Comparison of ENCODE assay signal across 12 cellular contexts in the genomic region with DNA sequence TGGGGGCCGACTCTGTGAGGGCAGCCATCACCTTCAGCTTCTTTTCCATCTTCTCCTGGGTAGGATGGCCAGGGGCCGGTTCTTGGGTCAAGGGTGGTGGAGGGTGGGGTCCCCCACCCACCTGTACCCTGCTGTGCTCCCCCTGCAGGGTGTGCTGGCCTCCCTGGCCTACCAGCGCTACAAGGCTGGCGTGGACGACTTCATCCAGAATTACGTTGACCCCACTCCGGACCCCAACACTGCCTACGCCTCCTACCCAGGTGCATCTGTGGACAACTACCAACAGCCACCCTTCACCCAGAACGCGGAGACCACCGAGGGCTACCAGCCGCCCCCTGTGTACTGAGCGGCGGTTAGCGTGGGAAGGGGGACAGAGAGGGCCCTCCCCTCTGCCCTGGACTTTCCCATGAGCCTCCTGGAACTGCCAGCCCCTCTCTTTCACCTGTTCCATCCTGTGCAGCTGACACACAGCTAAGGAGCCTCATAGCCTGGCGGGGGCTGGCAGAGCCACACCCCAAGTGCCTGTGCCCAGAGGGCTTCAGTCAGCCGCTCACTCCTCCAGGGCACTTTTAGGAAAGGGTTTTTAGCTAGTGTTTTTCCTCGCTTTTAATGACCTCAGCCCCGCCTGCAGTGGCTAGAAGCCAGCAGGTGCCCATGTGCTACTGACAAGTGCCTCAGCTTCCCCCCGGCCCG. TPM values are rescaled to one million over a fixed set of nuclear protein-coding genes. Genes with fewer than 3 reads are reported as not detected.
DNase-seq lines count a peak whose midpoint lies in the region; ATAC-seq and TF ChIP-seq lines count a peak whose summit lies in the region.
"Not testable (repeated sequence)": the region's sequence is repeated elsewhere in the genome, so short reads cannot be mapped to it uniquely, and the experiment has no call there.
"Had no signal": no experiment of that assay in that cellular context is flagged by ENCODE, and none has a peak within 500 bp of the region (broad histone marks: within the 10 kb centered on the region; RNA-seq: fewer than 3 reads in every experiment).

No MANE protein-coding gene starts in this region.

- peak overlapping the region; percentile 23; the same call in 1 of the 2 replicates for H3K4me3 ChIP-seq in MM.1S (ENCODE audit: low read length)
- H3K4me3 ChIP-seq in RWPE2 (ENCODE audit: severe bottlenecking); lung; sigmoid colon: not testable (repeated sequence)

- peaks cover 42% of the 10 kb centered on the region for H3K79me2 ChIP-seq in MM.1S (ENCODE audit: low read length)

- H3K4me1 ChIP-seq in MM.1S (ENCODE audit: low read length), result peaks cover 65% of the 10 kb centered on the region
- H3K4me1 ChIP-seq in RWPE2 (ENCODE audit: insufficient read depth, poor library complexity, severe bottlenecking), result not testable (repeated sequence)
- peaks cover 0 to 48% of the 10 kb centered on the region in 2 donors for H3K4me1 ChIP-seq in lung (ENCODE audit: control insufficient read depth in 2 of 2, insufficient read depth in 2 of 2, low read length in 2 of 2)
- peaks cover 0 to 66% (median 54%) of the 10 kb centered on the region in 4 donors for H3K4me1 ChIP-seq in sigmoid colon

- peaks cover 65% of the 10 kb centered on the region for H3K36me3 Mint-ChIP-seq in Calu3 (ENCODE audit: insufficient read depth, unreplicated experiment)
- H3K36me3 Mint-ChIP-seq in activated T-helper 1 cell treated with anti-CD3 and anti-CD28 coated beads, Interleukin-12 subunit alpha, Interleukin-12 subunit beta, Interleukin-2, Interleukin-4 antibody, amounts not matched to agents 30 ng/mL and 10 ng/mL and 1 ng/mL, durations not matched to agents 14 hours and 24 hours and 36 hours (ENCODE audit: low read depth), result peaks cover 19% of the 10 kb centered on the region
- peaks cover 81% of the 10 kb centered on the region for H3K36me3 Mint-ChIP-seq in dendritic cell treated with granulocyte-macrophage colony-stimulating factor and Interleukin-4, amounts not matched to agents 40 ng/mL and 50 ng/mL, for 4 days (ENCODE audit: low read depth)
- H3K36me3 Mint-ChIP-seq in type B pancreatic cell, result not testable (repeated sequence)

- not testable (repeated sequence) for BruUV-seq in Calu3 (replicated peaks; lab: Mats Ljungman, UMichigan)

- peak overlapping the region; percentile 99 for H3K27ac ChIP-seq in MM.1S (ENCODE audit: low read length)
- H3K27ac ChIP-seq in RWPE2 (ENCODE audit: poor library complexity, severe bottlenecking), result not testable (repeated sequence)
- H3K27ac ChIP-seq in lung (ENCODE audit: low read depth in 1 of 2, low read length in 1 of 2), result peak overlapping the region; percentile 17 to 85
- H3K27ac ChIP-seq in sigmoid colon, result peak overlapping the region; percentile 60 to 92 (median 64)

- WGBS in lung, 2 donors, result 72 to 79% methylated on average over 21 of the region's 21 CpGs
- 38 to 75% methylated on average over 21 of the region's 21 CpGs for WGBS in sigmoid colon, 2 donors

- H3K9me3 Mint-ChIP-seq in Calu3 (ENCODE audit: low read depth, unreplicated experiment); activated T-helper 1 cell treated with anti-CD3 and anti-CD28 coated beads, Interleukin-12 subunit alpha, Interleukin-12 subunit beta, Interleukin-2, Interleukin-4 antibody, amounts not matched to agents 30 ng/mL and 10 ng/mL and 1 ng/mL, durations not matched to agents 14 hours and 24 hours and 36 hours; dendritic cell treated with granulocyte-macrophage colony-stimulating factor and Interleukin-4, amounts not matched to agents 40 ng/mL and 50 ng/mL, for 4 days; type B pancreatic cell: not testable (repeated sequence)

- peak; percentile 6; the same call in 1 of the 3 replicates for ATAC-seq in RWPE2 (ENCODE audit: low read depth)
- ATAC-seq in lung (ENCODE audit: insufficient read depth, low FRiP score), result not testable (repeated sequence)

- TF ChIP-seq CTCF in Calu3 (IDR thresholded peaks at IDR 0.05; ENCODE audit: unreplicated experiment); MM.1S (IDR thresholded peaks at IDR 0.05; ENCODE audit: low read length); RWPE2 (IDR thresholded peaks at IDR 0.05; ENCODE audit: poor library complexity, severe bottlenecking); lung (IDR thresholded peaks at IDR 0.05; ENCODE audit: control extremely low read depth, extremely low read depth); sigmoid colon (IDR thresholded peaks at IDR 0.05); type B pancreatic cell (conservative IDR thresholded peaks at IDR 0.05): not testable (repeated sequence)

- H3K27ac Mint-ChIP-seq in Calu3 (ENCODE audit: unreplicated experiment) (peak overlapping the region; percentile 87), type B pancreatic cell (peak overlapping the region; percentile 73)
- H3K27ac Mint-ChIP-seq in activated T-helper 1 cell treated with anti-CD3 and anti-CD28 coated beads, Interleukin-12 subunit alpha, Interleukin-12 subunit beta, Interleukin-2, Interleukin-4 antibody, amounts not matched to agents 30 ng/mL and 10 ng/mL and 1 ng/mL, durations not matched to agents 14 hours and 24 hours and 36 hours, result peak overlapping the region; percentile 18
- peak overlapping the region; percentile 97 for H3K27ac Mint-ChIP-seq in dendritic cell treated with granulocyte-macrophage colony-stimulating factor and Interleukin-4, amounts not matched to agents 40 ng/mL and 50 ng/mL, for 4 days

- H3K9me2 ChIP-seq in MM.1S (replicated peaks; ENCODE audit: insufficient read depth, low read length), result not testable (repeated sequence)

- not testable (repeated sequence) for H3K36me3 ChIP-seq in MM.1S (replicated peaks; ENCODE audit: insufficient read depth, low read length); sigmoid colon
- peaks cover 53% of the 10 kb centered on the region for H3K36me3 ChIP-seq in RWPE2 (ENCODE audit: low read depth)
- peaks cover 0 to 12% of the 10 kb centered on the region in 2 donors for H3K36me3 ChIP-seq in lung (ENCODE audit: control insufficient read depth in 2 of 2, insufficient read depth in 2 of 2, low read length in 2 of 2)

- not testable (repeated sequence) for H3K9me3 ChIP-seq in MM.1S (replicated peaks; ENCODE audit: insufficient read depth, low read length); RWPE2 (ENCODE audit: severe bottlenecking); lung (ENCODE audit: control insufficient read depth in 2 of 2, insufficient read depth in 1 of 2, low read length in 1 of 2); sigmoid colon

- not testable (repeated sequence) for TF ChIP-seq EP300 in sigmoid colon (IDR thresholded peaks at IDR 0.05)

- not testable (repeated sequence) for H3K27me3 Mint-ChIP-seq in Calu3 (ENCODE audit: unreplicated experiment); activated T-helper 1 cell treated with anti-CD3 and anti-CD28 coated beads, Interleukin-12 subunit alpha, Interleukin-12 subunit beta, Interleukin-2, Interleukin-4 antibody, amounts not matched to agents 30 ng/mL and 10 ng/mL and 1 ng/mL, durations not matched to agents 14 hours and 24 hours and 36 hours (ENCODE audit: insufficient read depth); dendritic cell treated with granulocyte-macrophage colony-stimulating factor and Interleukin-4, amounts not matched to agents 40 ng/mL and 50 ng/mL, for 4 days; type B pancreatic cell

- H3K4me2 ChIP-seq in MM.1S (ENCODE audit: low read depth, low read length), result peak overlapping the region; percentile 98

- intact Hi-C loops in Calu3 (cut with micrococcal nuclease; ENCODE audit: unreplicated experiment); activated T-helper 1 cell treated with anti-CD3 and anti-CD28 coated beads, Interleukin-12 subunit alpha, Interleukin-12 subunit beta, Interleukin-2, Interleukin-4 antibody, amounts not matched to agents 30 ng/mL and 10 ng/mL and 1 ng/mL, durations not matched to agents 14 hours and 24 hours and 36 hours (cut with micrococcal nuclease); sigmoid colon (cut with DNase I): not testable (repeated sequence)
- intact Hi-C loops in dendritic cell treated with granulocyte-macrophage colony-stimulating factor and Interleukin-4, amounts not matched to agents 40 ng/mL and 50 ng/mL, for 4 days (cut with micrococcal nuclease), result loop anchor here (5.0 kb wide), 1 partner anchor 39 kb away; a partner anchor contains a TSS

- H3F3A ChIP-seq in MM.1S (ENCODE audit: insufficient read depth, low read length), result peaks cover 69% of the 10 kb centered on the region

- CTCF ChIA-PET in Calu3 (lab: Charles Lee), result interaction anchor here (0.6 kb wide), 1 partner anchor 56 kb away, joined by 3 read pairs; no protein-coding TSS in a partner anchor

- not testable (repeated sequence) for H4K20me1 ChIP-seq in MM.1S (ENCODE audit: insufficient read depth, low read length)

- H3K4me3 Mint-ChIP-seq in Calu3 (ENCODE audit: low read depth, unreplicated experiment) (peak overlapping the region; percentile 23), type B pancreatic cell (peak overlapping the region; percentile 34)
- H3K4me3 Mint-ChIP-seq in activated T-helper 1 cell treated with anti-CD3 and anti-CD28 coated beads, Interleukin-12 subunit alpha, Interleukin-12 subunit beta, Interleukin-2, Interleukin-4 antibody, amounts not matched to agents 30 ng/mL and 10 ng/mL and 1 ng/mL, durations not matched to agents 14 hours and 24 hours and 36 hours, result peak overlapping the region; percentile 42
- peak overlapping the region; percentile 87 for H3K4me3 Mint-ChIP-seq in dendritic cell treated with granulocyte-macrophage colony-stimulating factor and Interleukin-4, amounts not matched to agents 40 ng/mL and 50 ng/mL, for 4 days

- not testable (repeated sequence) for DNase-seq in Calu3; RWPE2 (ENCODE audit: low spot score); activated T-helper 1 cell treated with anti-CD3 and anti-CD28 coated beads, Interleukin-12 subunit alpha, Interleukin-12 subunit beta, Interleukin-2, Interleukin-4 antibody, amounts not matched to agents 30 ng/mL and 10 ng/mL and 1 ng/mL, durations not matched to agents 14 hours and 24 hours and 36 hours (ENCODE audit: low spot score); lung (ENCODE audit: low spot score); sigmoid colon; type B pancreatic cell (ENCODE audit: extremely low spot score, unreplicated experiment)
- DNase-seq in MM.1S, result peak; percentile 25

- peak overlapping the region; percentile 75; the same call in 1 of the 2 replicates for H3K9ac ChIP-seq in MM.1S (ENCODE audit: low read length)

- TF ChIP-seq POLR2A in sigmoid colon (IDR thresholded peaks at IDR 0.05), result not testable (repeated sequence)

- H3K4me1 Mint-ChIP-seq in Calu3 (ENCODE audit: low read depth, unreplicated experiment), result peaks cover 46% of the 10 kb centered on the region
- peaks cover 55% of the 10 kb centered on the region for H3K4me1 Mint-ChIP-seq in activated T-helper 1 cell treated with anti-CD3 and anti-CD28 coated beads, Interleukin-12 subunit alpha, Interleukin-12 subunit beta, Interleukin-2, Interleukin-4 antibody, amounts not matched to agents 30 ng/mL and 10 ng/mL and 1 ng/mL, durations not matched to agents 14 hours and 24 hours and 36 hours (ENCODE audit: low read depth)
- peaks cover 72% of the 10 kb centered on the region for H3K4me1 Mint-ChIP-seq in dendritic cell treated with granulocyte-macrophage colony-stimulating factor and Interleukin-4, amounts not matched to agents 40 ng/mL and 50 ng/mL, for 4 days (ENCODE audit: low read depth)
- peaks cover 11% of the 10 kb centered on the region for H3K4me1 Mint-ChIP-seq in type B pancreatic cell (ENCODE audit: unreplicated experiment)

- H3K27me3 ChIP-seq in MM.1S (replicated peaks; ENCODE audit: insufficient read depth, low read length); RWPE2 (ENCODE audit: insufficient read depth, poor library complexity, severe bottlenecking); lung (ENCODE audit: control insufficient read depth, insufficient read depth); sigmoid colon: not testable (repeated sequence)

- H2AFZ ChIP-seq in MM.1S (ENCODE audit: low read length), result not testable (repeated sequence)

RNA-seq across cellular contexts. Expression of a gene that starts 3.4 kb away (rescaled TPM):
- total RNA-seq in Calu3 (2022) (204 and 229 TPM in 2 replicates), lung (100 to 1,000 TPM; 111 to 188 TPM), sigmoid colon (10 to 100 TPM; 14.7 to 23.5 (median 18.6) TPM), type B pancreatic cell (ENCODE audit: low replicate concordance) (64.1 and 179 TPM in 2 replicates)
- 131 and 133 TPM in 2 replicates for total RNA-seq in activated T-helper 1 cell treated with anti-CD3 and anti-CD28 coated beads, Interleukin-12 subunit alpha, Interleukin-12 subunit beta, Interleukin-2, Interleukin-4 antibody, amounts not matched to agents 30 ng/mL and 10 ng/mL and 1 ng/mL, durations not matched to agents 14 hours and 24 hours and 36 hours
- polyA plus RNA-seq in lung (100 to 1,000 TPM; 188 to 212 TPM), sigmoid colon (100 to 1,000 TPM in 1 of 3 donors, 10 to 100 TPM in 2; 37.2 to 280 (median 45.8) TPM)

RNA-seq across cellular contexts. Expression of a gene that starts 15.1 kb away (rescaled TPM):
- total RNA-seq in Calu3 (2022), result 89.7 and 95.3 TPM in 2 replicates
- 65.8 and 66.8 TPM in 2 replicates for total RNA-seq in activated T-helper 1 cell treated with anti-CD3 and anti-CD28 coated beads, Interleukin-12 subunit alpha, Interleukin-12 subunit beta, Interleukin-2, Interleukin-4 antibody, amounts not matched to agents 30 ng/mL and 10 ng/mL and 1 ng/mL, durations not matched to agents 14 hours and 24 hours and 36 hours
- total RNA-seq in lung, result 1 to 10 TPM; 7.9 to 9.2 TPM
- polyA plus RNA-seq in lung, result 10 to 100 TPM; 11.5 to 14.9 TPM
- total RNA-seq in sigmoid colon, result 1 to 10 TPM in 3 of 4 donors, under 1 TPM in 1; 0.83 to 6.9 (median 3.8) TPM
- 10 to 100 TPM; 10.2 to 74.6 (median 44.2) TPM for polyA plus RNA-seq in sigmoid colon
- total RNA-seq in type B pancreatic cell (ENCODE audit: low replicate concordance), result 34.4 and 41.2 TPM in 2 replicates

RNA-seq across cellular contexts. Expression of a gene that starts 15.4 kb away (rescaled TPM):
- total RNA-seq in Calu3 (2022) (28.5 and 30.8 TPM in 2 replicates), lung (10 to 100 TPM; 33.7 to 34.9 TPM), sigmoid colon (10 to 100 TPM in 1 of 4 donors, 1 to 10 TPM in 3; 6.1 to 11.4 (median 7.6) TPM), type B pancreatic cell (ENCODE audit: low replicate concordance) (26.4 and 30.5 TPM in 2 replicates)
- total RNA-seq in activated T-helper 1 cell treated with anti-CD3 and anti-CD28 coated beads, Interleukin-12 subunit alpha, Interleukin-12 subunit beta, Interleukin-2, Interleukin-4 antibody, amounts not matched to agents 30 ng/mL and 10 ng/mL and 1 ng/mL, durations not matched to agents 14 hours and 24 hours and 36 hours, result 26.2 and 27.7 TPM in 2 replicates
- polyA plus RNA-seq in lung (10 to 100 TPM; 24.6 to 35.4 TPM), sigmoid colon (10 to 100 TPM; 21.0 to 32.9 (median 28.2) TPM)

RNA-seq across cellular contexts. Expression of a gene that starts 25.6 kb away (rescaled TPM):
- not detected in 2 replicates for total RNA-seq in Calu3 (2022)
- total RNA-seq in activated T-helper 1 cell treated with anti-CD3 and anti-CD28 coated beads, Interleukin-12 subunit alpha, Interleukin-12 subunit beta, Interleukin-2, Interleukin-4 antibody, amounts not matched to agents 30 ng/mL and 10 ng/mL and 1 ng/mL, durations not matched to agents 14 hours and 24 hours and 36 hours, result not detected in 2 replicates
- 1 to 10 TPM in 1 of 2 donors, not detected in 1; 2.8 TPM for total RNA-seq in lung
- under 1 TPM; 0.05 to 0.20 TPM for polyA plus RNA-seq in lung
- not detected for total RNA-seq in sigmoid colon
- polyA plus RNA-seq in sigmoid colon, result under 1 TPM in 1 of 3 donors, not detected in 2; 0.73 TPM
- total RNA-seq in type B pancreatic cell (ENCODE audit: low replicate concordance), result not detected in 2 replicates
- total RNA-seq: adrenal gland, chondrocyte, GM23248, pulmonary artery endothelial cell had no signal
- polyA plus RNA-seq: adrenal gland, GM23248 had no signal

RNA-seq across cellular contexts. Expression of a gene that starts 41.2 kb away (rescaled TPM):
- 1.1 and 2.1 TPM in 2 replicates for total RNA-seq in Calu3 (2022)
- 234 and 239 TPM in 2 replicates for total RNA-seq in activated T-helper 1 cell treated with anti-CD3 and anti-CD28 coated beads, Interleukin-12 subunit alpha, Interleukin-12 subunit beta, Interleukin-2, Interleukin-4 antibody, amounts not matched to agents 30 ng/mL and 10 ng/mL and 1 ng/mL, durations not matched to agents 14 hours and 24 hours and 36 hours
- 10 to 100 TPM; 15.5 to 28.1 TPM for total RNA-seq in lung
- polyA plus RNA-seq in lung, result 10 to 100 TPM; 15.7 to 21.2 TPM
- total RNA-seq in sigmoid colon, result 10 to 100 TPM in 1 of 4 donors, 1 to 10 TPM in 3; 2.8 to 13.2 (median 3.9) TPM
- polyA plus RNA-seq in sigmoid colon, result 10 to 100 TPM in 1 of 3 donors, 1 to 10 TPM in 2; 1.8 to 51.7 (median 2.1) TPM
- 0.85 and 0.90 TPM in 2 replicates for total RNA-seq in type B pancreatic cell (ENCODE audit: low replicate concordance)
- total RNA-seq: GM23248 had no signal
- polyA plus RNA-seq: GM23248 had no signal

Comparison
In these comparisons a context has a peak if more than half of its experiments do, and no peak if none do; other contexts are left out.
1. H3K27ac Mint-ChIP-seq: peak in every context shown above with its lines; median percentile 97 in dendritic cell treated with granulocyte-macrophage colony-stimulating factor and Interleukin-4, amounts not matched to agents 40 ng/mL and 50 ng/mL, for 4 days; 87 in Calu3; 73 in type B pancreatic cell; 18 in activated T-helper 1 cell treated with anti-CD3 and anti-CD28 coated beads, Interleukin-12 subunit alpha, Interleukin-12 subunit beta, Interleukin-2, Interleukin-4 antibody, amounts not matched to agents 30 ng/mL and 10 ng/mL and 1 ng/mL, durations not matched to agents 14 hours and 24 hours and 36 hours.
2. H3K4me3 Mint-ChIP-seq: peak in every context shown above with its lines; median percentile 87 in dendritic cell treated with granulocyte-macrophage colony-stimulating factor and Interleukin-4, amounts not matched to agents 40 ng/mL and 50 ng/mL, for 4 days; 42 in activated T-helper 1 cell treated with anti-CD3 and anti-CD28 coated beads, Interleukin-12 subunit alpha, Interleukin-12 subunit beta, Interleukin-2, Interleukin-4 antibody, amounts not matched to agents 30 ng/mL and 10 ng/mL and 1 ng/mL, durations not matched to agents 14 hours and 24 hours and 36 hours; 34 in type B pancreatic cell; 23 in Calu3.